ENCODE assay signal across 2 cellular contexts in genomic region chr2:238202326-238203103, GRCh38.
A peak's percentile ranks its signal among the peaks of the same experiment; 100 is the strongest.
TF ChIP-seq lines count a peak whose summit lies in the region.

No MANE protein-coding gene starts in this region.

TF ChIP-seq in K562, 482 proteins besides CTCF, POLR2A, EP300 and RAD21:
- TF ChIP-seq, protein P1, sequence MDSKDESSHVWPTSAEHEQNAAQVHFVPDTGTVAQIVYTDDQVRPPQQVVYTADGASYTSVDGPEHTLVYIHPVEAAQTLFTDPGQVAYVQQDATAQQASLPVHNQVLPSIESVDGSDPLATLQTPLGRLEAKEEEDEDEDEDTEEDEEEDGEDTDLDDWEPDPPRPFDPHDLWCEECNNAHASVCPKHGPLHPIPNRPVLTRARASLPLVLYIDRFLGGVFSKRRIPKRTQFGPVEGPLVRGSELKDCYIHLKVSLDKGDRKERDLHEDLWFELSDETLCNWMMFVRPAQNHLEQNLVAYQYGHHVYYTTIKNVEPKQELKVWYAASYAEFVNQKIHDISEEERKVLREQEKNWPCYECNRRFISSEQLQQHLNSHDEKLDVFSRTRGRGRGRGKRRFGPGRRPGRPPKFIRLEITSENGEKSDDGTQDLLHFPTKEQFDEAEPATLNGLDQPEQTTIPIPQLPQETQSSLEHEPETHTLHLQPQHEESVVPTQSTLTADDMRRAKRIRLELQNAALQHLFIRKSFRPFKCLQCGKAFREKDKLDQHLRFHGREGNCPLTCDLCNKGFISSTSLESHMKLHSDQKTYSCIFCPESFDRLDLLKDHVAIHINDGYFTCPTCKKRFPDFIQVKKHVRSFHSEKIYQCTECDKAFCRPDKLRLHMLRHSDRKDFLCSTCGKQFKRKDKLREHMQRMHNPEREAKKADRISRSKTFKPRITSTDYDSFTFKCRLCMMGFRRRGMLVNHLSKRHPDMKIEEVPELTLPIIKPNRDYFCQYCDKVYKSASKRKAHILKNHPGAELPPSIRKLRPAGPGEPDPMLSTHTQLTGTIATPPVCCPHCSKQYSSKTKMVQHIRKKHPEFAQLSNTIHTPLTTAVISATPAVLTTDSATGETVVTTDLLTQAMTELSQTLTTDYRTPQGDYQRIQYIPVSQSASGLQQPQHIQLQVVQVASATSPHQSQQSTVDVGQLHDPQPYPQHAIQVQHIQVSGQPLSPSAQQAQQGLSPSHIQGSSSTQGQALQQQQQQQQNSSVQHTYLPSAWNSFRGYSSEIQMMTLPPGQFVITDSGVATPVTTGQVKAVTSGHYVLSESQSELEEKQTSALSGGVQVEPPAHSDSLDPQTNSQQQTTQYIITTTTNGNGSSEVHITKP (IDR thresholded peaks at IDR 0.05; ENCODE audit: partially characterized antibody) = peak; percentile 48
- TF ChIP-seq TCF3 (CRISPR knock-in tag; IDR thresholded peaks at IDR 0.05) = no peak
- TF ChIP-seq, protein P2, sequence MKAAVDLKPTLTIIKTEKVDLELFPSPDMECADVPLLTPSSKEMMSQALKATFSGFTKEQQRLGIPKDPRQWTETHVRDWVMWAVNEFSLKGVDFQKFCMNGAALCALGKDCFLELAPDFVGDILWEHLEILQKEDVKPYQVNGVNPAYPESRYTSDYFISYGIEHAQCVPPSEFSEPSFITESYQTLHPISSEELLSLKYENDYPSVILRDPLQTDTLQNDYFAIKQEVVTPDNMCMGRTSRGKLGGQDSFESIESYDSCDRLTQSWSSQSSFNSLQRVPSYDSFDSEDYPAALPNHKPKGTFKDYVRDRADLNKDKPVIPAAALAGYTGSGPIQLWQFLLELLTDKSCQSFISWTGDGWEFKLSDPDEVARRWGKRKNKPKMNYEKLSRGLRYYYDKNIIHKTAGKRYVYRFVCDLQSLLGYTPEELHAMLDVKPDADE (conservative IDR thresholded peaks at IDR 0.05; ENCODE audit: control insufficient read depth, low read depth, low read length) = 0 out of 2 replicates have a peak, but pooled peaks have one; percentile 17
- TF ChIP-seq ZFX (CRISPR knock-in tag; IDR thresholded peaks at IDR 0.05) = peak; percentile 13; the same call in 1 of the 2 replicates

TF ChIP-seq in liver, 16 proteins besides CTCF, POLR2A, EP300 and RAD21 (continued from another document):
- TF ChIP-seq GABPA (IDR thresholded peaks at IDR 0.05 in 1 of 2, conservative IDR thresholded peaks at IDR 0.05 in 1 of 2) = no peak
- TF ChIP-seq, protein P3, sequence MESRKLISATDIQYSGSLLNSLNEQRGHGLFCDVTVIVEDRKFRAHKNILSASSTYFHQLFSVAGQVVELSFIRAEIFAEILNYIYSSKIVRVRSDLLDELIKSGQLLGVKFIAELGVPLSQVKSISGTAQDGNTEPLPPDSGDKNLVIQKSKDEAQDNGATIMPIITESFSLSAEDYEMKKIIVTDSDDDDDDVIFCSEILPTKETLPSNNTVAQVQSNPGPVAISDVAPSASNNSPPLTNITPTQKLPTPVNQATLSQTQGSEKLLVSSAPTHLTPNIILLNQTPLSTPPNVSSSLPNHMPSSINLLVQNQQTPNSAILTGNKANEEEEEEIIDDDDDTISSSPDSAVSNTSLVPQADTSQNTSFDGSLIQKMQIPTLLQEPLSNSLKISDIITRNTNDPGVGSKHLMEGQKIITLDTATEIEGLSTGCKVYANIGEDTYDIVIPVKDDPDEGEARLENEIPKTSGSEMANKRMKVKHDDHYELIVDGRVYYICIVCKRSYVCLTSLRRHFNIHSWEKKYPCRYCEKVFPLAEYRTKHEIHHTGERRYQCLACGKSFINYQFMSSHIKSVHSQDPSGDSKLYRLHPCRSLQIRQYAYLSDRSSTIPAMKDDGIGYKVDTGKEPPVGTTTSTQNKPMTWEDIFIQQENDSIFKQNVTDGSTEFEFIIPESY (IDR thresholded peaks at IDR 0.05) = no peak
- no peak for TF ChIP-seq SP1 (IDR thresholded peaks at IDR 0.05)
- no peak for TF ChIP-seq FOXA2 (IDR thresholded peaks at IDR 0.05)
- no peak for TF ChIP-seq RXRA (IDR thresholded peaks at IDR 0.05)
- TF ChIP-seq, protein P4, sequence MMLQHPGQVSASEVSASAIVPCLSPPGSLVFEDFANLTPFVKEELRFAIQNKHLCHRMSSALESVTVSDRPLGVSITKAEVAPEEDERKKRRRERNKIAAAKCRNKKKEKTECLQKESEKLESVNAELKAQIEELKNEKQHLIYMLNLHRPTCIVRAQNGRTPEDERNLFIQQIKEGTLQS (IDR thresholded peaks at IDR 0.05) = no peak
- no peak for TF ChIP-seq JUND (IDR thresholded peaks at IDR 0.05)
- TF ChIP-seq TAF1 (conservative IDR thresholded peaks at IDR 0.05) = no peak
- no peak for TF ChIP-seq NR2F2 (IDR thresholded peaks at IDR 0.05)
- no peak for TF ChIP-seq EGR1 (IDR thresholded peaks at IDR 0.05; ENCODE audit: low read depth in 2 of 2)
- TF ChIP-seq, protein P5, sequence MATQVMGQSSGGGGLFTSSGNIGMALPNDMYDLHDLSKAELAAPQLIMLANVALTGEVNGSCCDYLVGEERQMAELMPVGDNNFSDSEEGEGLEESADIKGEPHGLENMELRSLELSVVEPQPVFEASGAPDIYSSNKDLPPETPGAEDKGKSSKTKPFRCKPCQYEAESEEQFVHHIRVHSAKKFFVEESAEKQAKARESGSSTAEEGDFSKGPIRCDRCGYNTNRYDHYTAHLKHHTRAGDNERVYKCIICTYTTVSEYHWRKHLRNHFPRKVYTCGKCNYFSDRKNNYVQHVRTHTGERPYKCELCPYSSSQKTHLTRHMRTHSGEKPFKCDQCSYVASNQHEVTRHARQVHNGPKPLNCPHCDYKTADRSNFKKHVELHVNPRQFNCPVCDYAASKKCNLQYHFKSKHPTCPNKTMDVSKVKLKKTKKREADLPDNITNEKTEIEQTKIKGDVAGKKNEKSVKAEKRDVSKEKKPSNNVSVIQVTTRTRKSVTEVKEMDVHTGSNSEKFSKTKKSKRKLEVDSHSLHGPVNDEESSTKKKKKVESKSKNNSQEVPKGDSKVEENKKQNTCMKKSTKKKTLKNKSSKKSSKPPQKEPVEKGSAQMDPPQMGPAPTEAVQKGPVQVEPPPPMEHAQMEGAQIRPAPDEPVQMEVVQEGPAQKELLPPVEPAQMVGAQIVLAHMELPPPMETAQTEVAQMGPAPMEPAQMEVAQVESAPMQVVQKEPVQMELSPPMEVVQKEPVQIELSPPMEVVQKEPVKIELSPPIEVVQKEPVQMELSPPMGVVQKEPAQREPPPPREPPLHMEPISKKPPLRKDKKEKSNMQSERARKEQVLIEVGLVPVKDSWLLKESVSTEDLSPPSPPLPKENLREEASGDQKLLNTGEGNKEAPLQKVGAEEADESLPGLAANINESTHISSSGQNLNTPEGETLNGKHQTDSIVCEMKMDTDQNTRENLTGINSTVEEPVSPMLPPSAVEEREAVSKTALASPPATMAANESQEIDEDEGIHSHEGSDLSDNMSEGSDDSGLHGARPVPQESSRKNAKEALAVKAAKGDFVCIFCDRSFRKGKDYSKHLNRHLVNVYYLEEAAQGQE (IDR thresholded peaks at IDR 0.05) = no peak
TF ChIP-seq in liver: peak in this region for 0.
